ENCODE assay signal across 9 cellular contexts in the genomic region with DNA sequence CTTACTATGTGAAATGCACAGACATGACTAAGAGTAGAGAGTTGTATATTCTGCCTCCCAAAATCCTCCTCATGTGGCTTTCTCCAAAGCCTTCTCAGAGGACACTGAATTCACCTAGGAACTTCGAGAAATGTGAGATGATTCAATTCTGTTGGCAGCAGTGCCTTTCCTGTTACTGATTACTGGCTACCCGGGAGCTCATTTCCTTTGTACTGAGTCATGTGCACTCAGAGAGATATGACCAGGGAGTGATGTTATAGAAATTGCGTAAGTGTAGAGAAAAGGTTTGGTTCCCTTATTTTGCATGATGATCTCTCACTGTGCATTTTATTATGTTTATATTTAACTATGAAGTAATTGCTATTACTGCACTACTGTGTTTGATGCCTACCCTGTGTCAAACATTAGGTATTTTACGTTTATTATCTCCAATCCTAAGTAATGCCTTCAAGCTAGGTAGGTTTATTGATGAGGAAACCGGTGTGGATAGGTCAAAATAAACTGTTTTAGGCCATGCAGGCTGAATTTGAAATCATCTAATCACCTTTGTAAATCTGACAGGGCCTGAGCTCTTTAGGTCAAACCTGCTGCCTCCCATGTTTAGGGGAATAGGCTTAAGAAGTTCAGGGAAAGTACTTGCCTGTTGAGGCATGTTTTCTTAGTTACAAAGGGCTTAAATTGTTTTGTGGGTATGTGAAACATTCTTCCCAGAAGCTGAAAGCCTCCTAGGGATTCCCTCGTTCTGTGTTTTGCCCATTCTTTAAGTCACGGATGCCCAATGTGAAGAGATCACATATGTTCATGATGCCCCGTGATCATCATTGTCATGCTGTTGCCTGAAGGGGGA.
DNase-seq lines count a peak whose midpoint lies in the region; ATAC-seq and TF ChIP-seq lines count a peak whose summit lies in the region.
"Had no signal": no experiment of that assay in that cellular context is flagged by ENCODE, and none has a peak within 500 bp of the region (broad histone marks: within the 10 kb centered on the region; RNA-seq: fewer than 3 reads in every experiment).

No MANE protein-coding gene starts in this region.

- POLR2A ChIA-PET in WTC11 (lab: Charles Lee): no interaction called here

- H3K4me1 ChIP-seq in left ventricle myocardium inferior: peaks cover 21% of the 10 kb centered on the region

- ATAC-seq in GM21423 (IDR thresholded peaks at IDR 0.05; ENCODE audit: unreplicated experiment): peak; percentile 90
- no peak; the same call in 1 of the 2 replicates for ATAC-seq in WTC11
- ATAC-seq in stimulated activated effector memory CD8-positive, alpha-beta T cell treated with anti-CD3 and anti-CD28 coated beads, Interleukin-12 subunit alpha, Interleukin-12 subunit beta, amount 100 ng/mL, for 72 hours: peak; percentile 75
- no peak for ATAC-seq in HG03025 (IDR thresholded peaks at IDR 0.05; ENCODE audit: low FRiP score, unreplicated experiment)

- no peaks in the 10 kb centered on the region for H3K27me3 ChIP-seq in left ventricle myocardium inferior (ENCODE audit: low read depth)

- H3K9me3 Mint-ChIP-seq in WTC11: no peaks in the 10 kb centered on the region
- H3K9me3 Mint-ChIP-seq in stimulated activated effector memory CD8-positive, alpha-beta T cell treated with anti-CD3 and anti-CD28 coated beads, Interleukin-12 subunit alpha, Interleukin-12 subunit beta, amount 100 ng/mL, for 72 hours: no peaks in the 10 kb centered on the region
- H3K9me3 Mint-ChIP-seq: natural killer cell had no signal

- no peaks in the 10 kb centered on the region for H3K36me3 Mint-ChIP-seq in WTC11
- H3K36me3 Mint-ChIP-seq in stimulated activated effector memory CD8-positive, alpha-beta T cell treated with anti-CD3 and anti-CD28 coated beads, Interleukin-12 subunit alpha, Interleukin-12 subunit beta, amount 100 ng/mL, for 72 hours: no peaks in the 10 kb centered on the region
- H3K36me3 Mint-ChIP-seq: natural killer cell had no signal

- CTCF ChIA-PET in WTC11 (lab: Charles Lee): no interaction called here

- TF ChIP-seq CTCF in WTC11 (IDR thresholded peaks at IDR 0.05): no peak
- no peak for TF ChIP-seq CTCF in left ventricle myocardium inferior (IDR thresholded peaks at IDR 0.05; ENCODE audit: borderline replicate concordance)

- no peaks in the 10 kb centered on the region for H3K36me3 ChIP-seq in left ventricle myocardium inferior

- intact Hi-C loops in left ventricle myocardium inferior (cut with micrococcal nuclease): no loop called here

- DNase-seq in CD1c-positive myeloid dendritic cell (ENCODE audit: extremely low spot score) (peak; percentile 94), HT-29 (ENCODE audit: low spot score) (peak; percentile 30), WTC11 (ENCODE audit: low spot score) (no peak), left ventricle myocardium inferior (no peak), NCI-H2171 (lab: John Stamatoyannopoulos, UW) (no peak)
- DNase-seq in stimulated activated effector memory CD8-positive, alpha-beta T cell treated with anti-CD3 and anti-CD28 coated beads, Interleukin-12 subunit alpha, Interleukin-12 subunit beta, amount 100 ng/mL, for 72 hours (ENCODE audit: low spot score in 2 of 2): no peak
- DNase-seq: natural killer cell had no signal

- no peaks in the 10 kb centered on the region for H3K27me3 Mint-ChIP-seq in WTC11 (ENCODE audit: low read depth)

- no peak overlapping the region for H3K4me3 ChIP-seq in left ventricle myocardium inferior

- peaks cover 85% of the 10 kb centered on the region for H3K4me1 Mint-ChIP-seq in WTC11
- no peaks in the 10 kb centered on the region for H3K4me1 Mint-ChIP-seq in stimulated activated effector memory CD8-positive, alpha-beta T cell treated with anti-CD3 and anti-CD28 coated beads, Interleukin-12 subunit alpha, Interleukin-12 subunit beta, amount 100 ng/mL, for 72 hours
- H3K4me1 Mint-ChIP-seq: natural killer cell had no signal

- H3K4me3 Mint-ChIP-seq in WTC11: no peak overlapping the region
- no peak overlapping the region for H3K4me3 Mint-ChIP-seq in stimulated activated effector memory CD8-positive, alpha-beta T cell treated with anti-CD3 and anti-CD28 coated beads, Interleukin-12 subunit alpha, Interleukin-12 subunit beta, amount 100 ng/mL, for 72 hours
- H3K4me3 Mint-ChIP-seq: natural killer cell had no signal

- H3K27ac Mint-ChIP-seq in WTC11: peak overlapping the region; percentile 44
- H3K27ac Mint-ChIP-seq in stimulated activated effector memory CD8-positive, alpha-beta T cell treated with anti-CD3 and anti-CD28 coated beads, Interleukin-12 subunit alpha, Interleukin-12 subunit beta, amount 100 ng/mL, for 72 hours: no peak overlapping the region
- H3K27ac Mint-ChIP-seq: natural killer cell had no signal

- H3K27ac ChIP-seq in left ventricle myocardium inferior (replicated peaks): peak overlapping the region; percentile 58

- no peaks in the 10 kb centered on the region for H3K9me3 ChIP-seq in left ventricle myocardium inferior (replicated peaks)

TF ChIP-seq in WTC11, 78 proteins besides CTCF, POLR2A, EP300 and RAD21:
- TF ChIP-seq, protein P1, sequence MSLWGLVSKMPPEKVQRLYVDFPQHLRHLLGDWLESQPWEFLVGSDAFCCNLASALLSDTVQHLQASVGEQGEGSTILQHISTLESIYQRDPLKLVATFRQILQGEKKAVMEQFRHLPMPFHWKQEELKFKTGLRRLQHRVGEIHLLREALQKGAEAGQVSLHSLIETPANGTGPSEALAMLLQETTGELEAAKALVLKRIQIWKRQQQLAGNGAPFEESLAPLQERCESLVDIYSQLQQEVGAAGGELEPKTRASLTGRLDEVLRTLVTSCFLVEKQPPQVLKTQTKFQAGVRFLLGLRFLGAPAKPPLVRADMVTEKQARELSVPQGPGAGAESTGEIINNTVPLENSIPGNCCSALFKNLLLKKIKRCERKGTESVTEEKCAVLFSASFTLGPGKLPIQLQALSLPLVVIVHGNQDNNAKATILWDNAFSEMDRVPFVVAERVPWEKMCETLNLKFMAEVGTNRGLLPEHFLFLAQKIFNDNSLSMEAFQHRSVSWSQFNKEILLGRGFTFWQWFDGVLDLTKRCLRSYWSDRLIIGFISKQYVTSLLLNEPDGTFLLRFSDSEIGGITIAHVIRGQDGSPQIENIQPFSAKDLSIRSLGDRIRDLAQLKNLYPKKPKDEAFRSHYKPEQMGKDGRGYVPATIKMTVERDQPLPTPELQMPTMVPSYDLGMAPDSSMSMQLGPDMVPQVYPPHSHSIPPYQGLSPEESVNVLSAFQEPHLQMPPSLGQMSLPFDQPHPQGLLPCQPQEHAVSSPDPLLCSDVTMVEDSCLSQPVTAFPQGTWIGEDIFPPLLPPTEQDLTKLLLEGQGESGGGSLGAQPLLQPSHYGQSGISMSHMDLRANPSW (CRISPR knock-in tag; conservative IDR thresholded peaks at IDR 0.05; ENCODE audit: low read depth): no peak
- peak; percentile 50; the same call in 1 of the 2 replicates for TF ChIP-seq GABPB1 (CRISPR knock-in tag; IDR thresholded peaks at IDR 0.05)
- no peak for TF ChIP-seq ZNF396 (CRISPR knock-in tag; IDR thresholded peaks at IDR 0.05; ENCODE audit: borderline replicate concordance)
TF ChIP-seq in WTC11: peak in this region for 1.

Comparison
In these comparisons a context has a peak if more than half of its experiments do, and no peak if none do; other contexts are left out.
1. DNase-seq: peak in CD1c-positive myeloid dendritic cell (single experiment) and HT-29 (single experiment); none in WTC11 (single experiment), left ventricle myocardium inferior (single experiment), stimulated activated effector memory CD8-positive, alpha-beta T cell treated with anti-CD3 and anti-CD28 coated beads, Interleukin-12 subunit alpha, Interleukin-12 subunit beta, amount 100 ng/mL, for 72 hours (0 of 2) and NCI-H2171 (single experiment).
2. ATAC-seq: peak in GM21423 (single experiment) and stimulated activated effector memory CD8-positive, alpha-beta T cell treated with anti-CD3 and anti-CD28 coated beads, Interleukin-12 subunit alpha, Interleukin-12 subunit beta, amount 100 ng/mL, for 72 hours (single experiment); none in WTC11 (single experiment) and HG03025 (single experiment).